In genomic region chr2:41940715-41941114, GRCh38 we compare ENCODE assay signal across 23 cellular contexts.
A peak's percentile ranks its signal among the peaks of the same experiment; 100 is the strongest.
DNase-seq lines count a peak whose midpoint lies in the region; ATAC-seq and TF ChIP-seq lines count a peak whose summit lies in the region.
"Had no signal": no experiment of that assay in that cellular context is flagged by ENCODE, and none has a peak within 500 bp of the region (broad histone marks: within the 10 kb centered on the region; RNA-seq: fewer than 3 reads in every experiment).

No MANE protein-coding gene starts in this region.

- no peaks in the 10 kb centered on the region for H3K27me3 ChIP-seq in H9 (ENCODE audit: insufficient read depth, low read length)
- no peaks in the 10 kb centered on the region for H3K27me3 ChIP-seq in right atrium auricular region
- no peaks in the 10 kb centered on the region for H3K27me3 ChIP-seq in ovary
- no peaks in the 10 kb centered on the region for H3K27me3 ChIP-seq in SK-N-SH (ENCODE audit: insufficient read depth)
- H3K27me3 ChIP-seq: body of pancreas had no signal

- H3K27ac Mint-ChIP-seq in H9, result peak overlapping the region in 2 of 3 experiments; percentile 74 to 88; a peak in 4 of 7 replicates
- H3K27ac Mint-ChIP-seq in chondrocyte (ENCODE audit: unreplicated experiment), result peak overlapping the region; percentile 95
- H3K27ac Mint-ChIP-seq in activated CD4-positive, alpha-beta memory T cell treated with anti-CD3 and anti-CD28 coated beads for 36 hours, result no peak overlapping the region
- H3K27ac Mint-ChIP-seq: activated CD8-positive, alpha-beta T cell treated with anti-CD3 and anti-CD28 coated beads, Interleukin-2, amount 10 ng/mL, durations not matched to agents 7 days and 5 days; activated naive CD4-positive, alpha-beta T cell treated with anti-CD3 and anti-CD28 coated beads, Interleukin-2, amount 50 U/mL, for 24 hours; CD8-positive, alpha-beta memory T cell; immature natural killer cell; natural killer cell had no signal

- POLR2A ChIA-PET in activated CD4-positive, alpha-beta memory T cell treated with anti-CD3 and anti-CD28 coated beads for 36 hours (lab: Charles Lee), result no interaction called here
- POLR2A ChIA-PET in SK-N-SH (lab: Yijun Ruan, JAX), result interaction anchor here (1.6 kb wide), 1 partner anchor 105 kb away, joined by 3 read pairs; no protein-coding TSS in a partner anchor

- DNase-seq in H9, result peak; percentile 62
- DNase-seq in chondrocyte (ENCODE audit: low spot score), result no peak
- no peak for DNase-seq in right atrium auricular region (ENCODE audit: low spot score)
- DNase-seq in ovary, result peak in 4 of 5 donors; percentile 55 to 70 (median 64)
- DNase-seq in activated CD4-positive, alpha-beta memory T cell treated with anti-CD3 and anti-CD28 coated beads for 36 hours, result no peak
- DNase-seq in SK-N-SH, result no peak
- no peak for DNase-seq in NK-92 treated with Interleukin-12 subunit alpha and Interleukin-12 subunit beta, amount 100 ng/mL, for 24 hours (lab: John Stamatoyannopoulos, UW)
- DNase-seq: activated CD8-positive, alpha-beta T cell treated with anti-CD3 and anti-CD28 coated beads, Interleukin-2, amount 10 ng/mL, durations not matched to agents 7 days and 5 days; activated T-cell treated with anti-CD3 and anti-CD28 coated beads, Interleukin-2, amount 50 U/mL, for 48 hours; body of pancreas; CD8-positive, alpha-beta memory T cell; dermis blood vessel endothelial cell; HCEC 1CT; immature natural killer cell; Karpas-422; mammary epithelial cell; natural killer cell; NCI-H1105; NCI-H2171; NCI-H69; stimulated activated naive CD4-positive, alpha-beta T cell treated with Interleukin-2 at 50 U/mL for 16 hours had no signal

- H3K23ac ChIP-seq in H9 (ENCODE audit: insufficient read length, low read depth, low read length), result no peak overlapping the region

- ATAC-seq in GM19351 (IDR thresholded peaks at IDR 0.05; ENCODE audit: unreplicated experiment), result no peak
- ATAC-seq: activated CD8-positive, alpha-beta T cell treated with anti-CD3 and anti-CD28 coated beads, Interleukin-2, amount 10 ng/mL, durations not matched to agents 7 days and 5 days; body of pancreas; natural killer cell had no signal

- no peak for TF ChIP-seq POLR2A in ovary (IDR thresholded peaks at IDR 0.05)

- H3K9me2 ChIP-seq in SK-N-SH, result no peaks in the 10 kb centered on the region

- H3K4me1 Mint-ChIP-seq in H9 (peaks cover 62 to 64% of the 10 kb centered on the region in 2 experiments), chondrocyte (ENCODE audit: low read depth) (peaks cover 65% of the 10 kb centered on the region)
- no peaks in the 10 kb centered on the region for H3K4me1 Mint-ChIP-seq in activated CD4-positive, alpha-beta memory T cell treated with anti-CD3 and anti-CD28 coated beads for 36 hours (ENCODE audit: low read depth)
- H3K4me1 Mint-ChIP-seq: activated naive CD4-positive, alpha-beta T cell treated with anti-CD3 and anti-CD28 coated beads, Interleukin-2, amount 50 U/mL, for 24 hours; CD8-positive, alpha-beta memory T cell; immature natural killer cell; natural killer cell had no signal

- H3K79me2 ChIP-seq in H9 (ENCODE audit: insufficient read depth, low read length) (no peaks in the 10 kb centered on the region), SK-N-SH (ENCODE audit: insufficient read depth) (no peaks in the 10 kb centered on the region)

- no peak overlapping the region for H3K4ac ChIP-seq in H9 (ENCODE audit: low read depth, low read length)

- H3K9me3 Mint-ChIP-seq in H9 (peaks cover 0 to 6% of the 10 kb centered on the region in 2 experiments; a peak in 2 of 5 replicates), chondrocyte (ENCODE audit: low read depth) (peaks cover 4% of the 10 kb centered on the region)
- no peaks in the 10 kb centered on the region for H3K9me3 Mint-ChIP-seq in activated CD4-positive, alpha-beta memory T cell treated with anti-CD3 and anti-CD28 coated beads for 36 hours
- H3K9me3 Mint-ChIP-seq: activated naive CD4-positive, alpha-beta T cell treated with anti-CD3 and anti-CD28 coated beads, Interleukin-2, amount 50 U/mL, for 24 hours; CD8-positive, alpha-beta memory T cell; immature natural killer cell; natural killer cell had no signal

- H3K23me2 ChIP-seq in H9 (ENCODE audit: insufficient read length, low read depth, low read length, poor library complexity, severe bottlenecking), result no peaks in the 10 kb centered on the region

- no peak overlapping the region for H2BK5ac ChIP-seq in H9 (ENCODE audit: insufficient read length, low read length)

- H3K4me3 Mint-ChIP-seq in H9 (no peak overlapping the region), chondrocyte (ENCODE audit: unreplicated experiment) (no peak overlapping the region)
- H3K4me3 Mint-ChIP-seq in activated CD4-positive, alpha-beta memory T cell treated with anti-CD3 and anti-CD28 coated beads for 36 hours, result no peak overlapping the region
- H3K4me3 Mint-ChIP-seq: activated CD8-positive, alpha-beta T cell treated with anti-CD3 and anti-CD28 coated beads, Interleukin-2, amount 10 ng/mL, durations not matched to agents 7 days and 5 days; activated naive CD4-positive, alpha-beta T cell treated with anti-CD3 and anti-CD28 coated beads, Interleukin-2, amount 50 U/mL, for 24 hours; CD8-positive, alpha-beta memory T cell; immature natural killer cell; natural killer cell had no signal

- peaks cover 15% of the 10 kb centered on the region; the same call in 1 of the 2 replicates for H3K4me1 ChIP-seq in H9 (ENCODE audit: insufficient read depth, low read length)
- H3K4me1 ChIP-seq in right atrium auricular region, result peaks cover 0 to 57% of the 10 kb centered on the region in 2 donors
- H3K4me1 ChIP-seq in ovary (ENCODE audit: insufficient read depth), result peaks cover 30% of the 10 kb centered on the region
- peaks cover 16% of the 10 kb centered on the region in 2 experiments; a peak in 2 of 4 replicates for H3K4me1 ChIP-seq in SK-N-SH (ENCODE audit: control insufficient read depth in 1 of 2, insufficient read depth in 2 of 2, low read depth in 1 of 2, low read length in 1 of 2)
- H3K4me1 ChIP-seq: body of pancreas had no signal

- H3K27me3 Mint-ChIP-seq in H9 (ENCODE audit: low read depth) (no peaks in the 10 kb centered on the region; the same call in 1 of the 2 replicates), chondrocyte (ENCODE audit: low read depth) (no peaks in the 10 kb centered on the region)
- peaks cover 3% of the 10 kb centered on the region for H3K27me3 Mint-ChIP-seq in activated CD4-positive, alpha-beta memory T cell treated with anti-CD3 and anti-CD28 coated beads for 36 hours

- TF ChIP-seq CTCF in H9 (conservative IDR thresholded peaks at IDR 0.05) (no peak), chondrocyte (IDR thresholded peaks at IDR 0.05) (no peak), right atrium auricular region (IDR thresholded peaks at IDR 0.05) (no peak), ovary (IDR thresholded peaks at IDR 0.05) (no peak), SK-N-SH (IDR thresholded peaks at IDR 0.05) (no peak)

- H2BK20ac ChIP-seq in H9 (ENCODE audit: low read depth, low read length, poor library complexity, severe bottlenecking), result no peak overlapping the region

- no peak overlapping the region for H3K14ac ChIP-seq in H9 (ENCODE audit: insufficient read depth, low read length)

- H4K5ac ChIP-seq in H9 (ENCODE audit: insufficient read length, low read depth, low read length), result no peak overlapping the region

- H2BK15ac ChIP-seq in H9 (ENCODE audit: low read depth, low read length), result no peak overlapping the region

- H3K36me3 Mint-ChIP-seq in H9 (ENCODE audit: insufficient read depth in 1 of 3, low read depth in 3 of 3) (peaks cover 0 to 11% (median 0%) of the 10 kb centered on the region in 3 experiments; a peak in 1 of 7 replicates), chondrocyte (ENCODE audit: low read depth) (no peaks in the 10 kb centered on the region)
- no peaks in the 10 kb centered on the region for H3K36me3 Mint-ChIP-seq in activated CD4-positive, alpha-beta memory T cell treated with anti-CD3 and anti-CD28 coated beads for 36 hours
- H3K36me3 Mint-ChIP-seq: activated naive CD4-positive, alpha-beta T cell treated with anti-CD3 and anti-CD28 coated beads, Interleukin-2, amount 50 U/mL, for 24 hours; CD8-positive, alpha-beta memory T cell; immature natural killer cell; natural killer cell had no signal

- no peak overlapping the region for H3K18ac ChIP-seq in H9 (ENCODE audit: insufficient read length, low read depth, low read length)

- CTCF ChIA-PET in activated CD4-positive, alpha-beta memory T cell treated with anti-CD3 and anti-CD28 coated beads for 36 hours (lab: Charles Lee), result no interaction called here
- CTCF ChIA-PET in SK-N-SH (lab: Yijun Ruan, JAX), result interaction anchor here (0.7 to 1.7 kb wide), 4 partner anchors 13 to 71 kb away, joined by 3 to 5 read pairs (median 4); no protein-coding TSS in a partner anchor

- no peaks in the 10 kb centered on the region for H3K36me3 ChIP-seq in right atrium auricular region
- H3K36me3 ChIP-seq in ovary, result no peaks in the 10 kb centered on the region
- no peaks in the 10 kb centered on the region for H3K36me3 ChIP-seq in SK-N-SH (replicated peaks in 1 of 2; ENCODE audit: control insufficient read depth in 1 of 2, insufficient read depth in 2 of 2, low read length in 1 of 2)

- H3K56ac ChIP-seq in H9 (ENCODE audit: insufficient read length, low read depth, low read length), result no peak overlapping the region

- H2AK5ac ChIP-seq in H9 (ENCODE audit: insufficient read length, low read length), result no peak overlapping the region

- H3K4me3 ChIP-seq in right atrium auricular region (no peak overlapping the region), ovary (no peak overlapping the region), SK-N-SH (ENCODE audit: low read depth in 2 of 2, low read length in 1 of 2) (no peak overlapping the region)
- H3K4me3 ChIP-seq: body of pancreas had no signal

- intact Hi-C loops in ovary (cut with DNase I), result no loop called here
- intact Hi-C loops in activated CD4-positive, alpha-beta memory T cell treated with anti-CD3 and anti-CD28 coated beads for 36 hours (cut with micrococcal nuclease), result no loop called here

- H3K4me2 ChIP-seq in H9 (ENCODE audit: insufficient read depth, insufficient read length, low read length) (no peak overlapping the region), SK-N-SH (no peak overlapping the region)

- no peak overlapping the region for H2BK12ac ChIP-seq in H9 (ENCODE audit: insufficient read length, low read depth, low read length)

- no peak overlapping the region for H2BK120ac ChIP-seq in H9 (ENCODE audit: low read depth, low read length, poor library complexity, severe bottlenecking)

- no peak overlapping the region for H2AFZ ChIP-seq in H9 (ENCODE audit: low read length)
- no peak overlapping the region for H2AFZ ChIP-seq in SK-N-SH (ENCODE audit: low read depth)

- no peaks in the 10 kb centered on the region for H3K79me1 ChIP-seq in H9 (ENCODE audit: insufficient read depth, low read depth, low read length, poor library complexity, severe bottlenecking)

- no CpG with 5 or more reads among the region's 6 CpGs for WGBS in H9 (ENCODE audit: extremely low coverage, insufficient read length, low lambda C conversion rate)
- WGBS in ovary, 3 donors, result 7 to 17% (median 9%) methylated on average over 6 of the region's 6 CpGs
- 54% methylated on average over 6 of the region's 6 CpGs for WGBS in SK-N-SH (ENCODE audit: low lambda C conversion rate)

- H3T11ph ChIP-seq in H9 (ENCODE audit: low read length), result no peak overlapping the region

- H3K27ac ChIP-seq in H9 (ENCODE audit: insufficient read length, low read depth, low read length) (no peak overlapping the region), right atrium auricular region (peak overlapping the region; percentile 65 to 68), ovary (peak overlapping the region; percentile 52 to 81), SK-N-SH (ENCODE audit: low read depth in 2 of 2, low read length in 1 of 2) (no peak overlapping the region)
- H3K27ac ChIP-seq: body of pancreas had no signal

- H3K9me3 ChIP-seq in H9 (ENCODE audit: control insufficient read depth, low read depth, low read length) (no peaks in the 10 kb centered on the region), right atrium auricular region (no peaks in the 10 kb centered on the region), ovary (no peaks in the 10 kb centered on the region), SK-N-SH (no peaks in the 10 kb centered on the region)
- H3K9me3 ChIP-seq: body of pancreas had no signal

- no peak overlapping the region for H3K9ac ChIP-seq in H9 (ENCODE audit: extremely low read depth, insufficient read length, low read length)
- no peak overlapping the region for H3K9ac ChIP-seq in SK-N-SH

- TF ChIP-seq EP300 in ovary (IDR thresholded peaks at IDR 0.05) (no peak), SK-N-SH (IDR thresholded peaks at IDR 0.05; ENCODE audit: borderline replicate concordance in 1 of 2, low read depth in 1 of 2, low read length in 1 of 2) (no peak)

- H4K20me1 ChIP-seq in H9 (ENCODE audit: control insufficient read depth, insufficient read depth, insufficient read length), result no peaks in the 10 kb centered on the region
- no peaks in the 10 kb centered on the region for H4K20me1 ChIP-seq in SK-N-SH (ENCODE audit: insufficient read depth)

- H4K8ac ChIP-seq in H9 (replicated peaks; ENCODE audit: insufficient read length, low read depth, low read length), result no peak overlapping the region

- no peak overlapping the region for H4K91ac ChIP-seq in H9 (ENCODE audit: insufficient read length, low read depth, low read length)

- no peaks in the 10 kb centered on the region for H3F3A ChIP-seq in SK-N-SH (replicated peaks; ENCODE audit: insufficient read depth)

- TF ChIP-seq RAD21 in SK-N-SH (IDR thresholded peaks at IDR 0.05; ENCODE audit: low read length), result no peak

Comparison
In these comparisons a context has a peak if more than half of its experiments do, and no peak if none do; other contexts are left out.
1. DNase-seq: peak in H9 (single experiment) and ovary (4 of 5); none in chondrocyte (single experiment), right atrium auricular region (single experiment), activated CD4-positive, alpha-beta memory T cell treated with anti-CD3 and anti-CD28 coated beads for 36 hours (single experiment), SK-N-SH (single experiment) and NK-92 treated with Interleukin-12 subunit alpha and Interleukin-12 subunit beta, amount 100 ng/mL, for 24 hours (single experiment).
2. H3K27ac ChIP-seq: peak in right atrium auricular region (2 of 2) and ovary (2 of 2); none in H9 (single experiment) and SK-N-SH (0 of 2).